6 cellular contexts compared by ENCODE assay signal in the genomic region with DNA sequence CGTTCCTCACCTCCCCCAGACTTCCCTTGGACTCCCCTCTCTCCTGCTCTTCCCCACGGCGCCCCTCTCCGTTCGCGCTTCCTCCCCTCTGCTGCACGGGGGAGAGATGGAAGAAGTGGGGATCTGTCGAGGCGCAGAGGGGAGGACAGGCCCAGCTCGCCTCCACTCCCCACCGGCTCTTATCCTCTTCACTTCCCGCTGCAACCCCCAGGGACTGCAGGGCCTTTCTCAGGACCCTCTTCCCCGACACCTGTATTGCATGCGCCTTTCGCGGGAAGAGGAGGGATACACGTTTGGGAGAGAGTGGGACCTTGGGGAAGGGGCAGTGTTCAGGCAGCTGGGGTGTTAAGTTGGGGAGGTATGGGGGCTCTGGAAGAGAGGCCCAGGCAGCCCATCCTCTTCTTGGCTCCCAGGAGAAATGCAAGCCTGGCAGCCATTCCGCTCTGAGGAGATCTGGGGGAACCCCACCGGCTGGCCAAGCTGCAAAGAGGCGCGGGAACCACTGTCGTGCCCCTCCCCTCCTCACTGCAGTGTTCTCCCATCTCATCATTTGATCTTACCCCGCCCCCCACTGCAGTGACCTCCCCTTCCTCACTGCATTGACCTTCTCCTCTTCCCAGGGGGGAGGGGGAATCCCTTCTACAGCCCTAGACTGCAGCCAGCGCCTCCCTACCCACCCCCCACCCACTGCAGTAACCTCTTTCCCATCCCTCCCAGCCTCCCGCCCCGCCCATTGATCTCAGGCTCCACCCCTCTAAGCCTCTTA. TPM values are rescaled to one million over a fixed set of nuclear protein-coding genes. Genes with fewer than 3 reads are reported as not detected.
DNase-seq lines count a peak whose midpoint lies in the region; ATAC-seq and TF ChIP-seq lines count a peak whose summit lies in the region.

No MANE protein-coding gene starts in this region.

- no peaks in the 10 kb centered on the region for H3K9me3 Mint-ChIP-seq in activated T-cell treated with anti-CD3 and anti-CD28 coated beads, Interleukin-2, amount 50 U/mL, for 4 hours
- H3K9me3 Mint-ChIP-seq in neural crest cell, result no peaks in the 10 kb centered on the region

- no peaks in the 10 kb centered on the region for H3K27me3 Mint-ChIP-seq in activated T-cell treated with anti-CD3 and anti-CD28 coated beads, Interleukin-2, amount 50 U/mL, for 4 hours (ENCODE audit: low read depth)
- H3K27me3 Mint-ChIP-seq in neural crest cell (ENCODE audit: low read depth), result peaks cover 26% of the 10 kb centered on the region

- in situ Hi-C loops in brain microvascular endothelial cell (cut with HindIII; ENCODE audit: low pct_ligation_motif_present, low sequenced_read_pairs), result no loop called here

- no peak for DNase-seq in activated T-cell treated with anti-CD3 and anti-CD28 coated beads, Interleukin-2, amount 50 U/mL, for 4 hours
- DNase-seq in activated T-cell treated with anti-CD3 and anti-CD28 coated beads for 4 hours (no peak), brain microvascular endothelial cell (no peak), neural crest cell (ENCODE audit: low read depth, low spot score) (no peak), NCI-H128 (lab: John Stamatoyannopoulos, UW; ENCODE audit: unreplicated experiment) (no peak)

- TF ChIP-seq CTCF in brain microvascular endothelial cell (IDR thresholded peaks at IDR 0.05; ENCODE audit: low read depth, low read length, missing control alignments) (no peak), neural crest cell (conservative IDR thresholded peaks at IDR 0.05) (peak; percentile 2)

- H3K4me3 ChIP-seq in brain microvascular endothelial cell (ENCODE audit: low read depth, low read length), result peak overlapping the region; percentile 67

- no peaks in the 10 kb centered on the region for H3K27me3 ChIP-seq in brain microvascular endothelial cell (replicated peaks)

- H3K27ac Mint-ChIP-seq in neural crest cell (ENCODE audit: unreplicated experiment), result peak overlapping the region; percentile 85

- no peaks in the 10 kb centered on the region for H3K36me3 ChIP-seq in brain microvascular endothelial cell (replicated peaks)

- peak in 1 of 2 donors; percentile 0 for ATAC-seq in activated T-cell treated with anti-CD3 and anti-CD28 coated beads, Interleukin-2, amount 50 U/mL, for 4 hours
- no peak for ATAC-seq in HG03442 (IDR thresholded peaks at IDR 0.05; ENCODE audit: unreplicated experiment)

- peak overlapping the region; percentile 92 for H3K4me3 Mint-ChIP-seq in activated T-cell treated with anti-CD3 and anti-CD28 coated beads, Interleukin-2, amount 50 U/mL, for 4 hours
- H3K4me3 Mint-ChIP-seq in neural crest cell, result peak overlapping the region; percentile 88

- H3K36me3 Mint-ChIP-seq in activated T-cell treated with anti-CD3 and anti-CD28 coated beads, Interleukin-2, amount 50 U/mL, for 4 hours (ENCODE audit: insufficient read depth), result peaks cover 17% of the 10 kb centered on the region
- H3K36me3 Mint-ChIP-seq in neural crest cell (ENCODE audit: low read depth), result no peaks in the 10 kb centered on the region

- H3K27ac ChIP-seq in brain microvascular endothelial cell, result no peak overlapping the region

- H3K4me1 Mint-ChIP-seq in activated T-cell treated with anti-CD3 and anti-CD28 coated beads, Interleukin-2, amount 50 U/mL, for 4 hours (ENCODE audit: low read depth), result peaks cover 32% of the 10 kb centered on the region
- H3K4me1 Mint-ChIP-seq in neural crest cell, result peaks cover 31% of the 10 kb centered on the region

RNA-seq across cellular contexts. Expression of a gene that starts 0.8 kb away (rescaled TPM):
- total RNA-seq in activated T-cell treated with anti-CD3 and anti-CD28 coated beads, Interleukin-2, amount 50 U/mL, for 4 hours, result 10 to 100 TPM; 83.5 to 97.4 (median 85.2) TPM
- 67.5 and 68.4 TPM in 2 replicates for total RNA-seq in neural crest cell

RNA-seq across cellular contexts. Expression of a gene that starts 10.6 kb away (rescaled TPM):
- 1 to 10 TPM; 2.1 to 3.0 (median 3.0) TPM for total RNA-seq in activated T-cell treated with anti-CD3 and anti-CD28 coated beads, Interleukin-2, amount 50 U/mL, for 4 hours
- total RNA-seq in neural crest cell, result 4.8 and 5.2 TPM in 2 replicates

RNA-seq across cellular contexts. Expression of a gene that starts 12.6 kb away (rescaled TPM):
- 10 to 100 TPM; 65.8 to 73.9 (median 70.7) TPM for total RNA-seq in activated T-cell treated with anti-CD3 and anti-CD28 coated beads, Interleukin-2, amount 50 U/mL, for 4 hours
- 118 and 122 TPM in 2 replicates for total RNA-seq in neural crest cell

RNA-seq across cellular contexts. Expression of a gene that starts 28.4 kb away (rescaled TPM):
- total RNA-seq in activated T-cell treated with anti-CD3 and anti-CD28 coated beads, Interleukin-2, amount 50 U/mL, for 4 hours, result not detected
- not detected in 2 replicates for total RNA-seq in neural crest cell

RNA-seq across cellular contexts. Expression of a gene that starts 28.6 kb away (rescaled TPM):
- total RNA-seq in activated T-cell treated with anti-CD3 and anti-CD28 coated beads, Interleukin-2, amount 50 U/mL, for 4 hours, result 100 to 1,000 TPM; 180 to 190 (median 184) TPM
- total RNA-seq in neural crest cell, result 293 and 298 TPM in 2 replicates
